In genomic region chr9:75866273-75866871, GRCh38 we compare ENCODE assay signal across 10 cellular contexts. TPM values are rescaled to one million over a fixed set of nuclear protein-coding genes. Genes with fewer than 3 reads are reported as not detected.
DNase-seq lines count a peak whose midpoint lies in the region; ATAC-seq, FAIRE-seq and TF ChIP-seq lines count a peak whose summit lies in the region.
"Had no signal": no experiment of that assay in that cellular context is flagged by ENCODE, and none has a peak within 500 bp of the region (broad histone marks: within the 10 kb centered on the region; RNA-seq: fewer than 3 reads in every experiment).

No MANE protein-coding gene starts in this region.

- no peak for FAIRE-seq in GM12892 (lab: Jason Lieb, UNC)

- H3K27ac ChIP-seq in osteoblast (ENCODE audit: low read depth, low read length): no peak overlapping the region
- H3K27ac ChIP-seq: skin epidermis had no signal

- H4K20me1 ChIP-seq in osteoblast (ENCODE audit: insufficient read depth, low read length): no peaks in the 10 kb centered on the region

- H3K9me3 ChIP-seq in osteoblast (ENCODE audit: low read depth, low read length): no peaks in the 10 kb centered on the region

- H3K27me3 ChIP-seq in osteoblast (ENCODE audit: insufficient read depth, low read length): no peaks in the 10 kb centered on the region

- no peak for TF ChIP-seq POLR2A in GM12892 (IDR thresholded peaks at IDR 0.05; ENCODE audit: low read depth, low read length)

- no peaks in the 10 kb centered on the region for H3K36me3 ChIP-seq in osteoblast (ENCODE audit: insufficient read depth, low read length)

- DNase-seq in COLO829 (ENCODE audit: low spot score): peak; percentile 42
- peak; percentile 44 for DNase-seq in MV-4-11 (lab: John Stamatoyannopoulos, UW)
- DNase-seq in activated CD4-positive, alpha-beta T cell treated with anti-CD3 and anti-CD28 coated beads for 48 hours: peak; percentile 48
- peak; percentile 56 for DNase-seq in fibroblast of mammary gland (ENCODE audit: low read depth)
- DNase-seq in osteoblast (ENCODE audit: insufficient read length, low spot score, missing footprints): peak; percentile 65
- no peak for DNase-seq in GM12892 (ENCODE audit: insufficient read length)
- DNase-seq in GOT3 (lab: John Stamatoyannopoulos, UW): no peak

- H3K4me2 ChIP-seq in osteoblast (ENCODE audit: insufficient read depth, low read length): no peak overlapping the region

- no peak overlapping the region for H3K4me3 ChIP-seq in fibroblast of mammary gland (ENCODE audit: control insufficient read depth, low read depth, low read length)
- H3K4me3 ChIP-seq in osteoblast (ENCODE audit: insufficient read depth, low read length): no peak overlapping the region
- H3K4me3 ChIP-seq: skin epidermis had no signal

- H3K79me2 ChIP-seq in osteoblast (ENCODE audit: insufficient read depth, low read length): no peaks in the 10 kb centered on the region

- H2AFZ ChIP-seq in osteoblast (ENCODE audit: low read length): no peak overlapping the region

- TF ChIP-seq CTCF in fibroblast of mammary gland (conservative IDR thresholded peaks at IDR 0.05; ENCODE audit: control insufficient read depth, insufficient read depth, low read depth, low read length): peak; percentile 76
- TF ChIP-seq CTCF in osteoblast (IDR thresholded peaks at IDR 0.05; ENCODE audit: extremely low read depth, low read depth, low read length): peak; percentile 74

- H3K4me1 ChIP-seq in osteoblast (ENCODE audit: insufficient read depth, low read length): no peaks in the 10 kb centered on the region

- peak; percentile 71 for ATAC-seq in GM19035 (IDR thresholded peaks at IDR 0.05; ENCODE audit: unreplicated experiment)
- ATAC-seq: T-helper 17 cell had no signal

RNA-seq across cellular contexts. Expression of gene PCSK5, which starts 24.1 kb away (rescaled TPM):
- 13.3 and 14.5 TPM in 2 replicates for total RNA-seq in osteoblast
- polyA plus RNA-seq in GM12892 (2012; ENCODE audit: missing spikeins): 0.06 TPM

Comparison
In these comparisons a context has a peak if more than half of its experiments do, and no peak if none do; other contexts are left out.
1. DNase-seq: peak in COLO829 (single experiment), MV-4-11 (single experiment), activated CD4-positive, alpha-beta T cell treated with anti-CD3 and anti-CD28 coated beads for 48 hours (single experiment), fibroblast of mammary gland (single experiment) and osteoblast (single experiment); none in GM12892 (single experiment) and GOT3 (single experiment).